In the genomic region with DNA sequence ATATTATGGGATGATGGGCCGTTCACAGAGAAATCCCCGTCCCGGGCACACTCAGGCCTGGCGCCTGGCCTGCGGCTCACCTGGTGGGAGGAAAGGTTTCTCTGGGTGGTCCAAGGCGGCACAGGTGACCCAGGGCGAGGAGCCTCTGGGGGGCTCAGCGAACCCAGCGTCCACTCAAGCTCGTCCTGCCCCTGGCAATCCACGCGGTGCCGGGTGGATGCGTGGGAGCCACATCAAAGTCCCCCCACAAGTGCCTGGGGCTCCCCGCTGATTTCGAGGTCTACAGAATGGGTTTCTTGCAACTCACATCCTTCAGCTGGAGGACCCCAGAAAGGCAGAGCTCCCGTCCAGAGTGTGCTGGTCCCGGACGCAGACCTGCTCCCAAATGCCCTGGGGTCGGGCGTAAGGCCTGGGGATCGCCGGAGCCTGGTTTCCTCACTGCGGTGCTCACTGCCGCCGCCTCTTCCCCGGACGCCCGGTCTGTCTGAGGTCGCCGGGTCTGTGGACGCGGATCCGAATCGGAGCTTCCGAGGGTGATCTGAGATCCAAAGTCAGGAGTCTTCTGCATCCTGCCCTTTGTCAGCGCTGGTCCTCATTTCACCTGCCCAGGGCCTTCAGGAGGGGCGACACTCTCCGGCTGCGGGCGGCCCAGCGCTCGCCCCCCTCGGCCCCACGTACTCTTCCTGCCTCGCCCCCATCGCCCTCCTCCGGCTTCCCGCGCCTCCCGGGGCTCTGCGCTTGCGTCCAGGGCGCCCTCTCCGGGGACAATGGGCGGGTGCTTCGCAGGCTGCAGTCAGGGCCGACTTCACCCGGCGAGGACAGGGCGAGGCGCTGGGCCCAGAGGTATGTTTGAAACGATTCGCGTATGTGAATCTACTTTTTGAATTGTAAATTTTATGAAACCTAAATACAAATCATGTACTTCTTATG, we compare ENCODE assay signal across 8 cellular contexts. TPM values are rescaled to one million over a fixed set of nuclear protein-coding genes. Genes with fewer than 3 reads are reported as not detected.
A peak's percentile ranks its signal among the peaks of the same experiment; 100 is the strongest.
DNase-seq lines count a peak whose midpoint lies in the region; ATAC-seq and TF ChIP-seq lines count a peak whose summit lies in the region.

No MANE protein-coding gene starts in this region.

- no peaks in the 10 kb centered on the region for H3K4me1 ChIP-seq in right lobe of liver

- no peaks in the 10 kb centered on the region for H3K36me3 ChIP-seq in right lobe of liver

- peak; percentile 81 for ATAC-seq in HG02885 (IDR thresholded peaks at IDR 0.05; ENCODE audit: poor library complexity, unreplicated experiment)
- ATAC-seq in right lobe of liver, result peak; percentile 83 to 96 (median 93)

- no peak for TF ChIP-seq POLR2A in right lobe of liver (IDR thresholded peaks at IDR 0.05)

- in situ Hi-C loops in GM13976 (cut with MboI; ENCODE audit: low sequenced_read_pairs, unreplicated experiment), result no loop called here

- H3K4me3 ChIP-seq in choroid plexus epithelial cell (ENCODE audit: low read depth, low read length), result peak overlapping the region; percentile 60
- peak overlapping the region; percentile 33 to 51 (median 48) for H3K4me3 ChIP-seq in right lobe of liver

- peak overlapping the region in 2 of 3 donors; percentile 0 to 17 for H3K27ac ChIP-seq in right lobe of liver

- TF ChIP-seq CTCF in GM13976 (IDR thresholded peaks at IDR 0.05; ENCODE audit: borderline replicate concordance, control extremely low read depth, extremely low read depth, insufficient read depth, missing control alignments), result peak; percentile 47
- TF ChIP-seq CTCF in choroid plexus epithelial cell (conservative IDR thresholded peaks at IDR 0.05; ENCODE audit: low read depth, low read length), result peak; percentile 26
- peak in 3 of 4 donors; percentile 37 to 39 (median 38) for TF ChIP-seq CTCF in right lobe of liver (IDR thresholded peaks at IDR 0.05)

- intact Hi-C loops in right lobe of liver (cut with DNase I), result no loop called here

- DNase-seq in GM13976 (ENCODE audit: low spot score), result peak; percentile 86
- peak in 3 of 4 experiments; percentile 17 to 37 (median 36) for DNase-seq in activated CD4-positive, CD25-positive, alpha-beta regulatory T cell (lab: John Stamatoyannopoulos, UW)
- DNase-seq in choroid plexus epithelial cell (ENCODE audit: low read depth), result peak; percentile 38
- peak; percentile 68 to 80 (median 79) for DNase-seq in right lobe of liver
- peak; percentile 14 to 67 (median 37) for DNase-seq in stimulated activated CD4-positive, alpha-beta T cell treated with anti-CD3 and anti-CD28 coated beads, TNF-alpha, amount 100 ng/mL, for 24 hours (ENCODE audit: low read depth in 3 of 3)
- no peak for DNase-seq in HT-29 (ENCODE audit: low spot score)
- no peak for DNase-seq in kidney glomerular epithelial cell (lab: John Stamatoyannopoulos, UW)

- no peaks in the 10 kb centered on the region for H3K9me3 ChIP-seq in right lobe of liver

- 23% methylated on average over 16 of the region's 65 CpGs for WGBS in right lobe of liver (ENCODE audit: insufficient coverage, low coverage, low lambda C conversion rate, missing lambda C conversion rate)

- H3K27me3 ChIP-seq in right lobe of liver, result no peaks in the 10 kb centered on the region

RNA-seq across cellular contexts. Expression of a gene that starts 20.0 kb away (rescaled TPM):
- 10 to 100 TPM; 17.6 to 24.2 (median 19.5) TPM for total RNA-seq in right lobe of liver
- total RNA-seq in HT-29 (2014; rRNA removed; shearing (Covaris generic)), result 41.8 and 45.5 TPM in 2 replicates

Comparison
In these comparisons a context has a peak if more than half of its experiments do, and no peak if none do; other contexts are left out.
1. DNase-seq: peak in GM13976 (single experiment), activated CD4-positive, CD25-positive, alpha-beta regulatory T cell (3 of 4), choroid plexus epithelial cell (single experiment), right lobe of liver (3 of 3) and stimulated activated CD4-positive, alpha-beta T cell treated with anti-CD3 and anti-CD28 coated beads, TNF-alpha, amount 100 ng/mL, for 24 hours (3 of 3); none in HT-29 (single experiment) and kidney glomerular epithelial cell (single experiment).
2. Peak in every context shown above with its lines, with median percentiles within 50 percentile points of each other: CTCF ChIP-seq.